ENCODE assay signal across 20 cellular contexts in the genomic region with DNA sequence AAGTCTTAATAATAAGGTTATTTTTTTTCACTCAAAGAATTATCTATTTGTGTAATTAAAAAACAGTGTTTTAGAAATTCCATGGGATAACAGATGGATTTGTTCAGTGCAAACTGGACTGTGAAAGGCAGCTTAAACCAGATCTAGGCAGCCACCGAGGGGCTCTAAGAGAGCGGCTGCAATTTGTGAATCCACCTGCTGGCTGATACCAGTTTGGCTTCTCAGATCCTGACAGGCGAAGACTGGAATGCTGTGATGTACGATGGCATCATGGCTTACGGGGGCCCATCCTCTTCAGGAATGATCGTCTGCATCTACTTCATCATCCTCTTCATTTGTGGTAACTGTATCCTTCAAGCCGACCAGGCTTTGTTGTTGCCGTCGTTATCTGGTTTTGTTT.
"Had no signal": no experiment of that assay in that cellular context is flagged by ENCODE, and none has a peak within 500 bp of the region (broad histone marks: within the 10 kb centered on the region; RNA-seq: fewer than 3 reads in every experiment).

No MANE protein-coding gene starts in this region.

- H3K4me3 ChIP-seq: breast epithelium had no signal

- DNase-seq: activated B cell treated with CpG ODN at 0.5 μM for 24 hours; activated CD4-positive, alpha-beta T cell treated with anti-CD3 and anti-CD28 coated beads for 1 hour; activated CD4-positive, alpha-beta T cell treated with anti-CD3 and anti-CD28 coated beads, Interleukin-2, amount 10 ng/mL, durations not matched to agents 7 days and 5 days; activated CD8-positive, alpha-beta memory T cell treated with anti-CD3 and anti-CD28 coated beads, Interleukin-2, amount 50 U/mL, for 48 hours; activated CD8-positive, alpha-beta T cell treated with anti-CD3 and anti-CD28 coated beads for 36 hours; activated effector memory CD4-positive, alpha-beta T cell treated with Interleukin-2 at 50 U/mL for 16 hours; activated naive CD4-positive, alpha-beta T cell; activated T-cell treated with anti-CD3 and anti-CD28 coated beads, Interleukin-2, amount 50 U/mL, for 1 hour; aorta; caudate nucleus; NCI-H1092 treated with DMSO at 0.1 percent for 48 hours; NCI-H1417 treated with DMSO at 0.1 percent for 48 hours; NCI-H1694; NCI-H2029; NCI-H446; SIG-M5; T-helper 17 cell had no signal

- H3K27me3 ChIP-seq: breast epithelium had no signal

- H3K4me1 Mint-ChIP-seq: activated B cell treated with CpG ODN at 0.5 μM for 24 hours; activated CD4-positive, alpha-beta T cell treated with anti-CD3 and anti-CD28 coated beads, Interleukin-2, amount 10 ng/mL, durations not matched to agents 7 days and 5 days; activated naive CD4-positive, alpha-beta T cell treated with anti-CD3 and anti-CD28 coated beads, Interleukin-2, amount 50 U/mL, for 24 hours had no signal

- H3K27ac Mint-ChIP-seq: activated B cell treated with CpG ODN at 0.5 μM for 24 hours; activated CD4-positive, alpha-beta T cell treated with anti-CD3 and anti-CD28 coated beads, Interleukin-2, amount 10 ng/mL, durations not matched to agents 7 days and 5 days; activated CD8-positive, alpha-beta T cell treated with anti-CD3 and anti-CD28 coated beads for 36 hours; activated naive CD4-positive, alpha-beta T cell treated with anti-CD3 and anti-CD28 coated beads, Interleukin-2, amount 50 U/mL, for 24 hours; T-helper 17 cell had no signal

- H3K9me3 Mint-ChIP-seq: activated B cell treated with CpG ODN at 0.5 μM for 24 hours; activated CD4-positive, alpha-beta T cell treated with anti-CD3 and anti-CD28 coated beads, Interleukin-2, amount 10 ng/mL, durations not matched to agents 7 days and 5 days; activated CD8-positive, alpha-beta T cell treated with anti-CD3 and anti-CD28 coated beads for 36 hours; activated naive CD4-positive, alpha-beta T cell treated with anti-CD3 and anti-CD28 coated beads, Interleukin-2, amount 50 U/mL, for 24 hours had no signal

- H3K27ac ChIP-seq: breast epithelium, KMS-11 had no signal

- H3K9me3 ChIP-seq: breast epithelium had no signal

- ATAC-seq: activated CD8-positive, alpha-beta T cell treated with anti-CD3 and anti-CD28 coated beads for 36 hours; T-helper 17 cell had no signal

- H3K4me2 ChIP-seq: KMS-11 had no signal

- H3K9ac ChIP-seq: KMS-11 had no signal

- H3K4me1 ChIP-seq: breast epithelium had no signal

- H3K4me3 Mint-ChIP-seq: activated B cell treated with CpG ODN at 0.5 μM for 24 hours; activated CD4-positive, alpha-beta T cell treated with anti-CD3 and anti-CD28 coated beads, Interleukin-2, amount 10 ng/mL, durations not matched to agents 7 days and 5 days; activated CD8-positive, alpha-beta T cell treated with anti-CD3 and anti-CD28 coated beads for 36 hours; activated naive CD4-positive, alpha-beta T cell treated with anti-CD3 and anti-CD28 coated beads, Interleukin-2, amount 50 U/mL, for 24 hours; T-helper 17 cell had no signal

- H3K36me3 Mint-ChIP-seq: activated naive CD4-positive, alpha-beta T cell treated with anti-CD3 and anti-CD28 coated beads, Interleukin-2, amount 50 U/mL, for 24 hours had no signal

- H3K36me3 ChIP-seq: breast epithelium had no signal
